In the genomic region with DNA sequence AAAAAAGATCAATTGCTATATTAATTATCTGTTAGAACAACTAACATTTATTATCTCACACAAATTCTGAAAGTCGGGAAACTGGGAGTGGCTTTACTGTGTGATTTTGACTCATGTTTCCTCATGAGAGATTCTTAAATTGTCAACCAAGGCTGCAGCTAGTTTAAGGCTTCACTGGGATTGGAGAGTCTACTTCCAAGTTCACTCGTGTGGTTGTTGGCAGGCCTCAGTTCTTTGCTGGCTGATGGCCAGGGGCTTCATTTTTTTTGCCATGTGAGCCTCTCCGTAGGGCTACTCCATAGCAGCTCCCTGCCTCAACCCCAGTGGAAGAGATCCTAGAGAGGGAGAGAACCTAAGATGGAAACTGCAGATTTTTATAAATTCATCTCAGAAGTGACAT, we compare ENCODE assay signal across 1 cellular context.
TF ChIP-seq lines count a peak whose summit lies in the region.

No MANE protein-coding gene starts in this region.

TF ChIP-seq in SK-N-SH treated with all-trans-retinoic acid at 6 μM for 48 hours, 23 proteins besides CTCF, POLR2A, EP300 and RAD21 (continued from another document):
- no peak for TF ChIP-seq ESRRG (CRISPR knock-in tag; IDR thresholded peaks at IDR 0.05)
- TF ChIP-seq TCF4 (CRISPR knock-in tag; IDR thresholded peaks at IDR 0.05; ENCODE audit: borderline replicate concordance) = no peak
- TF ChIP-seq ZFP30 (CRISPR knock-in tag; IDR thresholded peaks at IDR 0.05) = no peak
- TF ChIP-seq GLIS3 (CRISPR knock-in tag; IDR thresholded peaks at IDR 0.05) = no peak
- TF ChIP-seq ZFP3 (CRISPR knock-in tag; IDR thresholded peaks at IDR 0.05) = no peak
